Comparison of ENCODE assay signal across 24 cellular contexts in the genomic region with DNA sequence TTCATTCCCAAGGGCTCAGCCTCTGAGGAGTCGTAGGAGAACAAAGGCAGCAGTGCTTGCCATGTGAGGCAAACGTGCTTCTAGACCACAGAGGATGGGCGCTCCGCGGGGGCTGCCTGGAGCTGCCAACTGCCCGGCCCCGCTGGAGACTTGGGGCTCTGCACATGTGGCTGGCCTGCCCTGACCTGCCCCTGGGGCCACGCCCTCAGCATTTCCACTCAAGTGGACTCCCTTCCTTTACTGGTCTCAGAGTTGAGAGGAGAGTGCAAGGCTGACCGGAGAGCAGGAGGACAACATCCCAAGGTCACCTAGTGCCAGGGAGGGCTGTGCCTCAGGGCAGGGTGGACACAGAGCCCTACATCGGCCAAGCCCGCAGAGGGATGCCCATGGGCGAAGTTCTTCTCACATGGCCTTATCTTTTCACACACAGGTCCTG.
DNase-seq lines count a peak whose midpoint lies in the region; ATAC-seq and TF ChIP-seq lines count a peak whose summit lies in the region.
"Had no signal": no experiment of that assay in that cellular context is flagged by ENCODE, and none has a peak within 500 bp of the region (broad histone marks: within the 10 kb centered on the region; RNA-seq: fewer than 3 reads in every experiment).

No MANE protein-coding gene starts in this region.

- in situ Hi-C loops in G401 (cut with HindIII; ENCODE audit: low sequenced_read_pairs): no loop called here

- DNase-seq in SW480 (ENCODE audit: low spot score) (peak; percentile 2), right atrium auricular region (ENCODE audit: low spot score) (no peak), sciatic nerve (ENCODE audit: low spot score) (peak; percentile 61), nucleus accumbens (lab: John Stamatoyannopoulos, UW) (no peak), T-helper 2 cell (no peak), G401 (ENCODE audit: low spot score) (no peak), dorsolateral prefrontal cortex (no peak)
- DNase-seq: ACHN; activated CD4-positive, alpha-beta memory T cell treated with anti-CD3 and anti-CD28 coated beads, Interleukin-2, amount 10 ng/mL, durations not matched to agents 7 days and 5 days; activated gamma-delta T cell; colonic mucosa; endodermal cell; glutamatergic neuron; left colon; NCI-H1092 treated with DMSO at 0.1 percent for 48 hours; NCI-H2107; NCI-H69; spleen; stimulated activated CD4-positive, alpha-beta T cell treated with anti-CD3 and anti-CD28 coated beads, Interleukin-4, amount 100 ng/mL, for 24 hours had no signal

- no peak overlapping the region for H3K9ac ChIP-seq in BLaER1

- no peak overlapping the region for H3K4me3 ChIP-seq in BLaER1
- no peak overlapping the region for H3K4me3 ChIP-seq in right atrium auricular region
- no peak overlapping the region for H3K4me3 ChIP-seq in dorsolateral prefrontal cortex
- H3K4me3 ChIP-seq: colonic mucosa, prostate gland, spleen, upper lobe of left lung had no signal

- no peak overlapping the region for H3K27ac ChIP-seq in BLaER1
- H3K27ac ChIP-seq in right atrium auricular region: peak overlapping the region; percentile 7 to 58
- no peak overlapping the region for H3K27ac ChIP-seq in dorsolateral prefrontal cortex
- H3K27ac ChIP-seq: colonic mucosa, HL-60, prostate gland had no signal

- TF ChIP-seq CTCF in right atrium auricular region (IDR thresholded peaks at IDR 0.05) (no peak), dorsolateral prefrontal cortex (IDR thresholded peaks at IDR 0.05 in 54 of 56, conservative IDR thresholded peaks at IDR 0.05 in 2 of 56; ENCODE audit: low read depth in 1 of 56, partially characterized antibody in 56 of 56) (no peak)

- intact Hi-C loops in sciatic nerve (cut with DNase I) (no loop called here), dorsolateral prefrontal cortex (cut with DNase I) (no loop called here)

- H3K36me3 ChIP-seq in BLaER1 (no peaks in the 10 kb centered on the region), right atrium auricular region (no peaks in the 10 kb centered on the region)
- H3K36me3 ChIP-seq: colonic mucosa, prostate gland, spleen, upper lobe of left lung had no signal

- no peaks in the 10 kb centered on the region for H3K27me3 ChIP-seq in BLaER1
- H3K27me3 ChIP-seq in right atrium auricular region: no peaks in the 10 kb centered on the region
- no peaks in the 10 kb centered on the region for H3K27me3 ChIP-seq in dorsolateral prefrontal cortex
- H3K27me3 ChIP-seq: colonic mucosa, spleen, upper lobe of left lung had no signal

- H3K4me1 ChIP-seq in BLaER1 (peaks cover 15% of the 10 kb centered on the region), right atrium auricular region (peaks cover 0 to 18% of the 10 kb centered on the region in 2 donors)
- H3K4me1 ChIP-seq: colonic mucosa, prostate gland had no signal

- H3K9me3 ChIP-seq in BLaER1 (no peaks in the 10 kb centered on the region), right atrium auricular region (no peaks in the 10 kb centered on the region)
- H3K9me3 ChIP-seq: colonic mucosa, prostate gland, spleen, upper lobe of left lung had no signal

- peak overlapping the region; percentile 36 for H3K4me2 ChIP-seq in BLaER1

- peak; percentile 74 for ATAC-seq in sciatic nerve
- ATAC-seq: activated CD4-positive, CD25-positive, alpha-beta regulatory T cell treated with anti-CD3 and anti-CD28 coated beads, Interleukin-2, amount 50 U/mL, for 24 hours; left colon had no signal

- no peaks in the 10 kb centered on the region for H4K20me1 ChIP-seq in BLaER1

Comparison
In these comparisons a context has a peak if more than half of its experiments do, and no peak if none do; other contexts are left out.
1. H3K27ac ChIP-seq: peak in right atrium auricular region (2 of 2); none in BLaER1 (single experiment) and dorsolateral prefrontal cortex (0 of 59).
2. DNase-seq: peak in SW480 (single experiment) and sciatic nerve (single experiment); none in right atrium auricular region (single experiment), nucleus accumbens (0 of 56), T-helper 2 cell (0 of 5), G401 (single experiment) and dorsolateral prefrontal cortex (0 of 10).